In genomic region chr2:29014811-29015414, GRCh38 we compare ENCODE assay signal across 8 cellular contexts. TPM values are rescaled to one million over a fixed set of nuclear protein-coding genes. Genes with fewer than 3 reads are reported as not detected.
DNase-seq lines count a peak whose midpoint lies in the region; TF ChIP-seq lines count a peak whose summit lies in the region.

No MANE protein-coding gene starts in this region.

- H3K79me2 ChIP-seq in hepatocyte: no peaks in the 10 kb centered on the region

- WGBS in hepatocyte (ENCODE audit: low lambda C conversion rate, missing lambda C conversion rate): 79% methylated on average over 13 of the region's 13 CpGs

- H3K4me3 ChIP-seq in HL-60 (replicated peaks; ENCODE audit: insufficient read depth, low read length) (no peak overlapping the region), hepatocyte (no peak overlapping the region)

- H3K27me3 ChIP-seq in HL-60 (ENCODE audit: insufficient read depth, poor library complexity, severe bottlenecking): no peaks in the 10 kb centered on the region
- no peaks in the 10 kb centered on the region for H3K27me3 ChIP-seq in hepatocyte

- no peak overlapping the region for H3K4me2 ChIP-seq in hepatocyte

- no peak overlapping the region for H2AFZ ChIP-seq in hepatocyte

- DNase-seq in DMS79 treated with DMSO at 0.1 percent for 48 hours (lab: John Stamatoyannopoulos, UW) (peak; percentile 83), HL-60 (ENCODE audit: low read depth in 1 of 2, low spot score in 1 of 2) (peak; percentile 43 to 52), fibroblast of peridontal ligament (ENCODE audit: extremely low read depth) (peak; percentile 7), retina (no peak), amygdala (lab: John Stamatoyannopoulos, UW) (no peak), hepatocyte (ENCODE audit: low spot score) (no peak)
- peak; percentile 37 to 48 for DNase-seq in activated CD8-positive, alpha-beta memory T cell treated with anti-CD3 and anti-CD28 coated beads for 1 hour (ENCODE audit: extremely low read depth in 1 of 2, low read depth in 1 of 2)
- DNase-seq in stimulated activated CD4-positive, alpha-beta T cell treated with anti-CD3 and anti-CD28 coated beads, Interleukin-2, amount 100 ng/mL, for 4 hours (ENCODE audit: low read depth): peak; percentile 53

- no peaks in the 10 kb centered on the region for H3K9me2 ChIP-seq in hepatocyte (replicated peaks; ENCODE audit: insufficient read depth)

- peak overlapping the region; percentile 15; the same call in 1 of the 2 replicates for H3K27ac ChIP-seq in HL-60 (replicated peaks)
- no peak overlapping the region for H3K27ac ChIP-seq in hepatocyte

- H3K4me1 ChIP-seq in hepatocyte (ENCODE audit: insufficient read depth): peaks cover 17% of the 10 kb centered on the region

- H3K36me3 ChIP-seq in hepatocyte (replicated peaks; ENCODE audit: insufficient read depth, low read depth): no peaks in the 10 kb centered on the region

- TF ChIP-seq CTCF in HL-60 (IDR thresholded peaks at IDR 0.05; ENCODE audit: insufficient read depth, low read length) (no peak), hepatocyte (IDR thresholded peaks at IDR 0.05; ENCODE audit: poor library complexity) (no peak)

- no peaks in the 10 kb centered on the region for H3K9me3 ChIP-seq in hepatocyte (ENCODE audit: low read depth)

- H4K20me1 ChIP-seq in hepatocyte (ENCODE audit: insufficient read depth, poor library complexity, severe bottlenecking): no peaks in the 10 kb centered on the region

RNA-seq across cellular contexts. Expression of gene TOGARAM2, which starts 33.8 kb away (rescaled TPM):
- total RNA-seq in hepatocyte: 0.47 and 0.92 TPM in 2 replicates
- 1.3 and 2.1 TPM in 2 replicates for polyA plus RNA-seq in hepatocyte

RNA-seq across cellular contexts. Expression of gene PCARE, which starts 59.4 kb away (rescaled TPM):
- total RNA-seq in hepatocyte: 0.04 and 2.2 TPM in 2 replicates
- 0.04 TPM in 1 of 2 replicates, not detected in the other for polyA plus RNA-seq in hepatocyte

Comparison
In these comparisons a context has a peak if more than half of its experiments do, and no peak if none do; other contexts are left out.
1. DNase-seq: peak in DMS79 treated with DMSO at 0.1 percent for 48 hours (single experiment), HL-60 (2 of 2), activated CD8-positive, alpha-beta memory T cell treated with anti-CD3 and anti-CD28 coated beads for 1 hour (2 of 2), fibroblast of peridontal ligament (single experiment) and stimulated activated CD4-positive, alpha-beta T cell treated with anti-CD3 and anti-CD28 coated beads, Interleukin-2, amount 100 ng/mL, for 4 hours (single experiment); none in retina (single experiment), amygdala (0 of 56) and hepatocyte (single experiment).